Comparison of ENCODE assay signal across 23 cellular contexts in the genomic region with DNA sequence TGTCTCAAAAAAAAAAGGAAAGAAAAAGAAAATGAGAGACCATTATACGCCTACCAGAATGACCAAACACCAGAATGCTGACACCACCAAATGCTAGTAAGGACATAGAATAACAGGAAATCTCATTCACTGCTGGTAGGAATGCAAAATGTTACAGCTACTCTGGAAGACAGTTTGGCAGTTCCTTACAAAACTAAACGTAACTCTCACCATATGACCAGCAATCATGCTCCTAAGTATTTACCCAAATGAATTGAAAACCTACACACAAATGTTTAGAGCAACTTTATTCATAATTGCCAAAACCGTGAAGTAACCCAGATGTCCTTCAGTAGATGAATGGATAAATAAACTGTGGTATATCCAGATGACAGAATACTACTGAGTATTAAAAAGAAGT. TPM values are rescaled to one million over a fixed set of nuclear protein-coding genes. Genes with fewer than 3 reads are reported as not detected.
DNase-seq lines count a peak whose midpoint lies in the region; ATAC-seq, FAIRE-seq and TF ChIP-seq lines count a peak whose summit lies in the region.
"Had no signal": no experiment of that assay in that cellular context is flagged by ENCODE, and none has a peak within 500 bp of the region (broad histone marks: within the 10 kb centered on the region; RNA-seq: fewer than 3 reads in every experiment).

No MANE protein-coding gene starts in this region.

- H2AFZ ChIP-seq in K562 (ENCODE audit: low read depth, low read length) = no peak overlapping the region
- H2AFZ ChIP-seq: neural progenitor cell had no signal

- H3K4me2 ChIP-seq in K562 (ENCODE audit: insufficient read depth, low read length) = no peak overlapping the region
- H3K4me2 ChIP-seq: neural progenitor cell had no signal

- no peaks in the 10 kb centered on the region for H3K9me3 ChIP-seq in K562 (replicated peaks; ENCODE audit: control insufficient read depth, insufficient read depth, low read depth, low read length)
- H3K9me3 ChIP-seq: uterus had no signal

- H3K36me3 ChIP-seq in BJ (ENCODE audit: control insufficient read depth, insufficient read depth, low read length) (no peaks in the 10 kb centered on the region), K562 (ENCODE audit: control insufficient read depth, insufficient read depth, low read length) (peaks cover 48% of the 10 kb centered on the region)
- H3K36me3 ChIP-seq: neural progenitor cell, uterus, WERI-Rb-1 had no signal

- in situ Hi-C loops in K562 (cut with MboI) = no loop called here

- BruUV-seq in K562 (replicated peaks; lab: Mats Ljungman, UMichigan) = no TSS peak

- 0 out of 3 replicates have a peak overlapping the region, but pooled peaks have one; percentile 19 for H3K27ac ChIP-seq in K562 (ENCODE audit: extremely low read depth, low read depth, low read length)
- H3K27ac ChIP-seq: neural progenitor cell, RWPE1, uterus, WERI-Rb-1 had no signal

- POLR2A ChIA-PET in BJ (lab: Charles Lee) = no interaction called here
- POLR2A ChIA-PET in K562 (lab: Yijun Ruan, JAX) = no interaction called here

- H3K27me3 ChIP-seq in BJ (ENCODE audit: control insufficient read depth, insufficient read depth, low read length) = no peaks in the 10 kb centered on the region
- H3K27me3 ChIP-seq in K562 (ENCODE audit: control insufficient read depth in 2 of 2, insufficient read depth in 2 of 2, low read length in 2 of 2) = no peaks in the 10 kb centered on the region
- H3K27me3 ChIP-seq: neural progenitor cell, uterus had no signal

- H3K9ac ChIP-seq in K562 (ENCODE audit: insufficient read depth in 1 of 2, low read depth in 2 of 2, low read length in 2 of 2) = no peak overlapping the region
- H3K9ac ChIP-seq: neural progenitor cell had no signal

- no peaks in the 10 kb centered on the region for H3K9me1 ChIP-seq in K562 (ENCODE audit: control insufficient read depth, insufficient read depth, low read length)

- H4K20me1 ChIP-seq in K562 (replicated peaks; ENCODE audit: control insufficient read depth, insufficient read depth, low read length) = no peaks in the 10 kb centered on the region

- TF ChIP-seq RAD21 in K562 (CRISPR knock-in tag; conservative IDR thresholded peaks at IDR 0.05 in 1 of 2, IDR thresholded peaks at IDR 0.05 in 1 of 2) = no peak

- ATAC-seq in K562 (no peak), sciatic nerve (peak; percentile 73), HG02623 (IDR thresholded peaks at IDR 0.05; ENCODE audit: unreplicated experiment) (no peak)

- DNase-seq in BJ (ENCODE audit: low read depth) (no peak), K562 (ENCODE audit: extremely low read depth in 1 of 4, low spot score in 3 of 4) (no peak), fibroblast of villous mesenchyme (ENCODE audit: low read depth) (peak; percentile 56), sciatic nerve (ENCODE audit: low spot score) (no peak), erythroblast (lab: John Stamatoyannopoulos, UW) (no peak), SK-N-DZ (ENCODE audit: low spot score) (no peak)
- DNase-seq in stimulated activated CD8-positive, alpha-beta memory T cell treated with anti-CD3 and anti-CD28 coated beads, Interleukin-4, amount 100 ng/mL, for 48 hours = no peak
- DNase-seq: AML-193; DMS 273 treated with DMSO at 0.1 percent for 48 hours; KBM-7; mesendoderm; NCI-H1092 treated with DMSO at 0.1 percent for 48 hours; NCI-H2171 treated with DMSO at 0.1 percent for 48 hours; stimulated activated naive CD4-positive, alpha-beta T cell; T-helper 1 cell; uterus; WERI-Rb-1 had no signal

- TF ChIP-seq CTCF in BJ (IDR thresholded peaks at IDR 0.05; ENCODE audit: insufficient read depth, low read depth, low read length) (peak; percentile 33; the same call in 1 of the 2 replicates), K562 (IDR thresholded peaks at IDR 0.05 in 2 of 3, conservative IDR thresholded peaks at IDR 0.05 in 1 of 3; ENCODE audit: insufficient read depth in 2 of 3, low read depth in 1 of 3, low read length in 3 of 3) (no peak), fibroblast of villous mesenchyme (IDR thresholded peaks at IDR 0.05; ENCODE audit: insufficient read depth, low read depth, low read length) (no peak)

- intact Hi-C loops in K562 (cut with micrococcal nuclease) = no loop called here
- intact Hi-C loops in sciatic nerve (cut with DNase I) = no loop called here

- WGBS in K562 (ENCODE audit: insufficient coverage, low coverage, missing lambda C conversion rate) = 81% methylated on average over 3 of the region's 3 CpGs

- TF ChIP-seq EP300 in K562 (IDR thresholded peaks at IDR 0.05; ENCODE audit: low read length) = no peak

- FAIRE-seq in K562 (lab: Jason Lieb, UNC) = no peak
- FAIRE-seq: astrocyte, frontal cortex, GM18507 had no signal

- TF ChIP-seq POLR2A in K562 (conservative IDR thresholded peaks at IDR 0.05) (no peak), erythroblast (IDR thresholded peaks at IDR 0.05; ENCODE audit: low read length) (no peak)

- CTCF ChIA-PET in BJ (lab: Yijun Ruan, JAX) (interaction anchor here (0.7 kb wide), 1 partner anchor 343 kb away, joined by 4 read pairs; no protein-coding TSS in a partner anchor), K562 (lab: Yijun Ruan, JAX; ENCODE audit: low intra/inter-chr PET ratio) (no interaction called here)

- H3K4me3 ChIP-seq in BJ (ENCODE audit: low read depth, low read length) (no peak overlapping the region), K562 (no peak overlapping the region), fibroblast of villous mesenchyme (ENCODE audit: low read depth, low read length) (no peak overlapping the region)
- H3K4me3 ChIP-seq: neural progenitor cell, uterus had no signal

- H3K4me1 ChIP-seq in K562 (replicated peaks in 1 of 2; ENCODE audit: control insufficient read depth in 2 of 2, insufficient read depth in 2 of 2, low read length in 2 of 2) = peaks cover 12 to 15% of the 10 kb centered on the region in 2 experiments
- H3K4me1 ChIP-seq: uterus had no signal

- H3K79me2 ChIP-seq in K562 (ENCODE audit: control insufficient read depth, insufficient read depth, low read length) = peaks cover 73% of the 10 kb centered on the region

TF ChIP-seq in K562, 482 proteins besides CTCF, POLR2A, EP300 and RAD21:
- no peak for TF ChIP-seq CSDE1 (IDR thresholded peaks at IDR 0.05)
- TF ChIP-seq OTX1 (CRISPR knock-in tag; IDR thresholded peaks at IDR 0.05) = no peak
- TF ChIP-seq, protein P1, sequence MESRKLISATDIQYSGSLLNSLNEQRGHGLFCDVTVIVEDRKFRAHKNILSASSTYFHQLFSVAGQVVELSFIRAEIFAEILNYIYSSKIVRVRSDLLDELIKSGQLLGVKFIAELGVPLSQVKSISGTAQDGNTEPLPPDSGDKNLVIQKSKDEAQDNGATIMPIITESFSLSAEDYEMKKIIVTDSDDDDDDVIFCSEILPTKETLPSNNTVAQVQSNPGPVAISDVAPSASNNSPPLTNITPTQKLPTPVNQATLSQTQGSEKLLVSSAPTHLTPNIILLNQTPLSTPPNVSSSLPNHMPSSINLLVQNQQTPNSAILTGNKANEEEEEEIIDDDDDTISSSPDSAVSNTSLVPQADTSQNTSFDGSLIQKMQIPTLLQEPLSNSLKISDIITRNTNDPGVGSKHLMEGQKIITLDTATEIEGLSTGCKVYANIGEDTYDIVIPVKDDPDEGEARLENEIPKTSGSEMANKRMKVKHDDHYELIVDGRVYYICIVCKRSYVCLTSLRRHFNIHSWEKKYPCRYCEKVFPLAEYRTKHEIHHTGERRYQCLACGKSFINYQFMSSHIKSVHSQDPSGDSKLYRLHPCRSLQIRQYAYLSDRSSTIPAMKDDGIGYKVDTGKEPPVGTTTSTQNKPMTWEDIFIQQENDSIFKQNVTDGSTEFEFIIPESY (CRISPR knock-in tag; IDR thresholded peaks at IDR 0.05) = 0 out of 2 replicates have a peak, but pooled peaks have one; percentile 1
- peak; percentile 72 for TF ChIP-seq ZNF316 (IDR thresholded peaks at IDR 0.05)
- peak; percentile 37; the same call in 1 of the 2 replicates for TF ChIP-seq C11orf30 (IDR thresholded peaks at IDR 0.05; ENCODE audit: low read depth)
- no peak for TF ChIP-seq ZNF444 (CRISPR knock-in tag; IDR thresholded peaks at IDR 0.05)
- TF ChIP-seq HNRNPLL (IDR thresholded peaks at IDR 0.05; ENCODE audit: low read depth, low read length, poor library complexity, severe bottlenecking) = no peak

RNA-seq across cellular contexts. Expression of gene CHKA, which starts 7.2 kb away (rescaled TPM):
- polyA plus RNA-seq in BJ (2011; rRNA removed) (5.9 and 7.0 TPM in 2 replicates), K562 (2011; rRNA removed) (21.1 and 24.3 TPM in 2 replicates), K562 (2014; fragmentation: Illumina TruSeq; extraction: Trizol) (22.6 and 30.2 TPM in 2 replicates), K562 (2014; fragmentation: Nextera tagmentation; extraction: Ambion mirVana) (1 to 10 TPM; 3.6 to 6.7 TPM), K562 (2014; rRNA removed) (34.7 and 34.8 TPM in 2 replicates)
- 5.6 and 9.0 TPM in 2 replicates for polyA minus RNA-seq in BJ (2011; rRNA and poly(A)+ RNA removed)
- 73.9 and 131 TPM in 2 replicates for total RNA-seq in K562 (2011; cell fraction: chromatin; rRNA removed; ENCODE audit: low replicate concordance)
- total RNA-seq in K562 (2011; cell fraction: nucleolus; rRNA removed) = 41.7 and 54.3 TPM in 2 replicates
- 82.8 and 110 TPM in 2 replicates for total RNA-seq in K562 (2011; cell fraction: nucleoplasm; rRNA removed)
- total RNA-seq in K562 (2014; rRNA removed) (30.2 and 41.1 TPM in 2 replicates), K562 (2014; rRNA removed; fragmentation: Illumina TruSeq; extraction: Trizol) (26.5 and 34.3 TPM in 2 replicates), K562 (2015; rRNA removed; fragmentation: Illumina TruSeq; extraction: Trizol) (34.2 and 37.0 TPM in 2 replicates), K562 (2021) (36.5 and 41.4 TPM in 2 replicates), fibroblast of villous mesenchyme (10.8 and 11.9 TPM in 2 replicates), sciatic nerve (38.0 TPM)
- 14.9 and 18.8 TPM in 2 replicates for polyA plus RNA-seq in K562 (2011; cell fraction: cytosol; rRNA removed)
- 46.9 and 59.6 TPM in 2 replicates for polyA plus RNA-seq in K562 (2011; cell fraction: nucleus; rRNA removed)
- 24.3 and 24.8 TPM in 2 replicates for polyA plus RNA-seq in K562 (2012)
- polyA minus RNA-seq in K562 (2011; rRNA and poly(A)+ RNA removed) = 30.6 and 34.6 TPM in 2 replicates
- 12.8 and 13.7 TPM in 2 replicates for polyA minus RNA-seq in K562 (2011; cell fraction: cytosol; rRNA and poly(A)+ RNA removed)
- polyA minus RNA-seq in K562 (2011; cell fraction: nucleus; rRNA and poly(A)+ RNA removed) = 15.5 and 26.4 TPM in 2 replicates
- 38.9 and 43.1 TPM in 2 replicates for polyA plus RNA-seq in SK-N-DZ (2014; cell fraction: cytosol; rRNA removed)
- polyA plus RNA-seq in SK-N-DZ (2014; cell fraction: nucleus; rRNA removed) = 52.3 and 76.0 TPM in 2 replicates
